In genomic region chr1:115227683-115228082, GRCh38 we compare ENCODE assay signal across 21 cellular contexts.
DNase-seq lines count a peak whose midpoint lies in the region; ATAC-seq and TF ChIP-seq lines count a peak whose summit lies in the region.
"Had no signal": no experiment of that assay in that cellular context is flagged by ENCODE, and none has a peak within 500 bp of the region (broad histone marks: within the 10 kb centered on the region; RNA-seq: fewer than 3 reads in every experiment).

No MANE protein-coding gene starts in this region.

- peak overlapping the region; percentile 12 for H2AFZ ChIP-seq in osteoblast (ENCODE audit: low read length)

- no peaks in the 10 kb centered on the region for H3K79me2 ChIP-seq in osteoblast (ENCODE audit: insufficient read depth, low read length)

- no peak for ATAC-seq in HG02759 (IDR thresholded peaks at IDR 0.05; ENCODE audit: unreplicated experiment)
- ATAC-seq: activated CD4-positive, alpha-beta T cell treated with anti-CD3 and anti-CD28 coated beads for 36 hours; foreskin keratinocyte; left colon; Right ventricle myocardium inferior had no signal

- no peaks in the 10 kb centered on the region for H3K27me3 Mint-ChIP-seq in glutamatergic neuron (ENCODE audit: unreplicated experiment)
- H3K27me3 Mint-ChIP-seq: CD4-positive, CD25-positive, alpha-beta regulatory T cell had no signal

- intact Hi-C loops in posterior cingulate gyrus (cut with DNase I), result no loop called here

- H3K9me3 ChIP-seq in osteoblast (ENCODE audit: low read depth, low read length), result no peaks in the 10 kb centered on the region

- peak; percentile 80 for DNase-seq in EL
- DNase-seq in RPMI7951 (ENCODE audit: low read depth), result peak; percentile 45
- DNase-seq in fibroblast of gingiva (ENCODE audit: low read depth), result peak; percentile 26
- DNase-seq in osteoblast (ENCODE audit: insufficient read length, low spot score, missing footprints), result no peak
- DNase-seq in NCI-H226, result no peak
- no peak for DNase-seq in posterior cingulate gyrus
- DNase-seq in glutamatergic neuron, result no peak
- DNase-seq: activated CD4-positive, alpha-beta T cell treated with anti-CD3 and anti-CD28 coated beads for 36 hours; activated gamma-delta T cell; activated T-cell treated with anti-CD3 and anti-CD28 coated beads for 4 hours; brain microvascular endothelial cell; CD4-positive, CD25-positive, alpha-beta regulatory T cell; H9; KG1; left colon; NCI-H1436; stimulated activated naive CD4-positive, alpha-beta T cell had no signal

- no peaks in the 10 kb centered on the region for H3K9me3 Mint-ChIP-seq in glutamatergic neuron (ENCODE audit: unreplicated experiment)
- H3K9me3 Mint-ChIP-seq: CD4-positive, CD25-positive, alpha-beta regulatory T cell; H9 had no signal

- TF ChIP-seq CTCF in osteoblast (IDR thresholded peaks at IDR 0.05; ENCODE audit: extremely low read depth, low read depth, low read length) (no peak), glutamatergic neuron (IDR thresholded peaks at IDR 0.05; ENCODE audit: partially characterized antibody, unreplicated experiment) (no peak)

- peak overlapping the region; percentile 32 for H3K4me3 ChIP-seq in osteoblast (ENCODE audit: insufficient read depth, low read length)

- no peaks in the 10 kb centered on the region for H3K36me3 Mint-ChIP-seq in glutamatergic neuron (ENCODE audit: unreplicated experiment)
- H3K36me3 Mint-ChIP-seq: CD4-positive, CD25-positive, alpha-beta regulatory T cell had no signal

- peak overlapping the region; percentile 50 for H3K27ac ChIP-seq in osteoblast (ENCODE audit: low read depth, low read length)
- H3K27ac ChIP-seq: brain microvascular endothelial cell, foreskin keratinocyte had no signal

- H3K4me2 ChIP-seq in osteoblast (ENCODE audit: insufficient read depth, low read length), result peak overlapping the region; percentile 64

- no peaks in the 10 kb centered on the region for H4K20me1 ChIP-seq in osteoblast (ENCODE audit: insufficient read depth, low read length)

- no peaks in the 10 kb centered on the region for H3K36me3 ChIP-seq in osteoblast (ENCODE audit: insufficient read depth, low read length)
- H3K36me3 ChIP-seq: brain microvascular endothelial cell had no signal

- peaks cover 8% of the 10 kb centered on the region for H3K4me1 Mint-ChIP-seq in glutamatergic neuron (ENCODE audit: low read depth, unreplicated experiment)
- H3K4me1 Mint-ChIP-seq: activated CD4-positive, alpha-beta T cell treated with anti-CD3 and anti-CD28 coated beads for 36 hours; CD4-positive, CD25-positive, alpha-beta regulatory T cell; H9 had no signal

- H3K27me3 ChIP-seq in osteoblast (ENCODE audit: insufficient read depth, low read length), result no peaks in the 10 kb centered on the region
- H3K27me3 ChIP-seq: brain microvascular endothelial cell, foreskin keratinocyte had no signal

- H3K27ac Mint-ChIP-seq in glutamatergic neuron (ENCODE audit: unreplicated experiment), result no peak overlapping the region
- H3K27ac Mint-ChIP-seq: activated CD4-positive, alpha-beta T cell treated with anti-CD3 and anti-CD28 coated beads for 36 hours; CD4-positive, CD25-positive, alpha-beta regulatory T cell; H9; progenitor cell of endocrine pancreas had no signal

- peaks cover 15% of the 10 kb centered on the region for H3K4me1 ChIP-seq in osteoblast (ENCODE audit: insufficient read depth, low read length)

- no peak overlapping the region for H3K4me3 Mint-ChIP-seq in glutamatergic neuron (ENCODE audit: unreplicated experiment)
- H3K4me3 Mint-ChIP-seq: activated CD4-positive, alpha-beta T cell treated with anti-CD3 and anti-CD28 coated beads for 36 hours; CD4-positive, CD25-positive, alpha-beta regulatory T cell; H9 had no signal

Comparison
In these comparisons a context has a peak if more than half of its experiments do, and no peak if none do; other contexts are left out.
1. DNase-seq: peak in EL (single experiment), RPMI7951 (single experiment) and fibroblast of gingiva (single experiment); none in osteoblast (single experiment), NCI-H226 (single experiment), posterior cingulate gyrus (0 of 10) and glutamatergic neuron (single experiment).